In the genomic region with DNA sequence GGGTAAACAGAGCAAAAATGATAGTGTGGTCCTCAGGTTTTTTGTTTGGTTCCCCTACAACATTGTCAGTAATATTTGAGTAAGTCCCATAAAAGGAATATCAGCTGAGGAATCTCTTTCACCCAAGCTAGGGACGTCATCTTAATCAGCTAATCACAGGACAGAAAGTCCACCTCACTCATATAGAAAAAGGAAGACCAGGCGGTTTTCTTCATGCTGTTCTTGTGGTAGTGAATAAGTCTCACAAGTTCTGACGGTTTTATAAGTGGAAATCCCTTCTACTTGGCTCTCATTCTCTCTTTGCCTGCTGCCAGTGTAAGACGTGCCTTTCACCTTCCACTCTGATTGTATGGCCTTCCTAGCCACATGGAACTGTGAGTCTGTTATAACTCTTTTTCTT, we compare ENCODE assay signal across 25 cellular contexts.
"Had no signal": no experiment of that assay in that cellular context is flagged by ENCODE, and none has a peak within 500 bp of the region (broad histone marks: within the 10 kb centered on the region; RNA-seq: fewer than 3 reads in every experiment).

No MANE protein-coding gene starts in this region.

- H3K36me3 ChIP-seq: neural progenitor cell, ovary, right lobe of liver, sigmoid colon, stomach, thoracic aorta, thyroid gland, tibial nerve, upper lobe of left lung, vagina had no signal

- H3K4me3 ChIP-seq: neural progenitor cell, ovary, psoas muscle, right lobe of liver, sigmoid colon, stomach, thoracic aorta, thyroid gland, tibial nerve, upper lobe of left lung, vagina had no signal

- FAIRE-seq: small intestine, urothelium cell line had no signal

- ATAC-seq: psoas muscle; right cardiac atrium; right lobe of liver; stimulated activated effector memory CD8-positive, alpha-beta T cell treated with anti-CD3 and anti-CD28 coated beads, Interleukin-12 subunit alpha, Interleukin-12 subunit beta, amount 100 ng/mL, for 72 hours; stimulated activated naive B cell treated with anti-CD40 and anti-IgM and Interleukin-4, amounts not matched to agents 10 μg/mL and 1 μg/mL and 100 μg/mL, for 72 hours had no signal

- H2AFZ ChIP-seq: neural progenitor cell, parathyroid adenoma had no signal

- H3K9me3 ChIP-seq: ovary, psoas muscle, right lobe of liver, thoracic aorta, thyroid gland, tibial nerve, upper lobe of left lung, vagina had no signal

- H3K27me3 ChIP-seq: neural progenitor cell, ovary, right lobe of liver, sigmoid colon, thyroid gland, tibial nerve, upper lobe of left lung, vagina had no signal

- H3K4me1 ChIP-seq: neural progenitor cell, parathyroid adenoma, psoas muscle, right lobe of liver, sigmoid colon, thyroid gland, tibial nerve, upper lobe of left lung, vagina had no signal

- H3K27ac ChIP-seq: neural progenitor cell, ovary, parathyroid adenoma, psoas muscle, right lobe of liver, sigmoid colon, stomach, thoracic aorta, thyroid gland, tibial nerve, upper lobe of left lung, vagina had no signal

- DNase-seq: occipital lobe; ovary; posterior cingulate gyrus; psoas muscle; right cardiac atrium; right lobe of liver; sigmoid colon; small intestine; stimulated activated CD4-positive, alpha-beta T cell treated with anti-CD3 and anti-CD28 coated beads, Interleukin-15, amount 100 ng/mL, for 24 hours; stimulated activated CD4-positive, alpha-beta T cell treated with anti-CD3 and anti-CD28 coated beads, Interleukin-2, amount 100 ng/mL, for 24 hours; stimulated activated CD4-positive, alpha-beta T cell treated with anti-CD3 and anti-CD28 coated beads, Interleukin-2, amount 100 ng/mL, for 48 hours; stimulated activated CD4-positive, alpha-beta T cell treated with anti-CD3 and anti-CD28 coated beads, Interleukin-4, amount 100 ng/mL, for 24 hours; stimulated activated naive B cell treated with anti-CD40 and anti-IgM and Interleukin-4, amounts not matched to agents 10 μg/mL and 1 μg/mL and 100 μg/mL, for 72 hours; stimulated activated naive CD4-positive, alpha-beta T cell treated with Interleukin-2 at 50 U/mL for 16 hours; stomach; thyroid gland; trophoblast cell; upper lobe of left lung had no signal

- H3K4me2 ChIP-seq: neural progenitor cell had no signal

- H3K9ac ChIP-seq: neural progenitor cell, parathyroid adenoma had no signal

- H3K79me2 ChIP-seq: parathyroid adenoma had no signal
